ENCODE assay signal across 3 cellular contexts in genomic region chr7:77177321-77177904, GRCh38. TPM values are rescaled to one million over a fixed set of nuclear protein-coding genes. Genes with fewer than 3 reads are reported as not detected.
"Had no signal": no experiment of that assay in that cellular context is flagged by ENCODE, and none has a peak within 500 bp of the region (broad histone marks: within the 10 kb centered on the region; RNA-seq: fewer than 3 reads in every experiment).

No MANE protein-coding gene starts in this region.

RNA-seq across cellular contexts. Expression of gene FGL2, which starts 22.2 kb away (rescaled TPM):
- total RNA-seq: neural crest cell, progenitor cell of endocrine pancreas had no signal
- polyA plus RNA-seq: smooth muscle cell had no signal
